8 cellular contexts compared by ENCODE assay signal in the genomic region with DNA sequence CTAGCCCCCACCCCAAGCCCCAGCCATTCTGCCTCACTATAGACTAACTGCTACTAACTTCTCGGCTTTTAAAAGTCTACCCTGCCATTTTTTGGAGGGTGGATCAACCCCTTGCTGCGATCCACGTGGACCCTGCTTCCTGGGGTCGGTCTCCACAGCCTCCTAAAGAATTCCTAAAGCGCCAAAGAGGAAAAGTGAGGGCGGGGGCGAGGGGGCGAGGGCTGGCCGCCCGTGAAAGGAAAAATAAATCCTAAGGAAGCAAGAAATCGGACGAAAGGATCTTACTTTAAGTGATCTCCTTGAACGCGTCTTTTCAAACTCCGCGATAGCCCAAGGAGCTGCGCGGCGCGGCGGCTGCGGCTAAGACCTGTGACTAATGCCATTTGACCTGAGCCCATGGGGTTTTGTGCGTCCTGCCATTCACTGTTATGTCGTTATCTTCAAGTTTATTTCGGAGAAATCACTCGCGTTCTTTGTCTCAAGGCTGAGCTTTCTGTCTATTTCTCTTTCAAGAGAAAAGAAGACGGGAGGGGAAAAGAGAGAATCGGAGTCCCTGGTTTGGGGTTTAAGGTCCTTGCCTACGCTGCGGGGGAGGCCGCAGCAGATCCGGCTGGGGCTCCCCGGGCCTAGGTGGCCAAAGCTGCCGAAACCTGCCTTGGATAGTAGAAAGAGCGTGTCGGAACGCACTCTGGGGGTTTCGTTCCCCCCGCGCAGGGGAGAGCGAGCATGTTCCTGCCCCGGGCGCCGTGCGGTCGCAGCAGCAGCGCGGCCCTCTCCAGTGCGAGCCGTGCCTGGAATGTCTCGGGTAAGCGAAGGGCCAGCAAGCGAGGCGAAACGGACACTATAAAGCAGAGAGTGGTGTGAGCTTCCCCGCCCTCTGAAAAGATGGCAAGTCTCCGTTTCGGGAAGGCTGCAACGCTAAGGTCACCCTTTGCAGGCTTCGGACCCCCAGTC. TPM values are rescaled to one million over a fixed set of nuclear protein-coding genes. Genes with fewer than 3 reads are reported as not detected.
DNase-seq lines count a peak whose midpoint lies in the region; ATAC-seq and TF ChIP-seq lines count a peak whose summit lies in the region.

No MANE protein-coding gene starts in this region.

- peaks cover 70% of the 10 kb centered on the region for H3K27me3 ChIP-seq in CD8-positive, alpha-beta memory T cell (ENCODE audit: insufficient read depth, low read length, poor library complexity, severe bottlenecking)
- peaks cover 87% of the 10 kb centered on the region for H3K27me3 ChIP-seq in neural progenitor cell

- H3K36me3 Mint-ChIP-seq in CD8-positive, alpha-beta memory T cell, result peaks cover 0 to 7% (median 0%) of the 10 kb centered on the region in 3 donors
- H3K36me3 Mint-ChIP-seq in endothelial cell (ENCODE audit: low read depth, unreplicated experiment) (peaks cover 7% of the 10 kb centered on the region), neural progenitor cell (peaks cover 4% of the 10 kb centered on the region)

- no peak for ATAC-seq in GM18873 (IDR thresholded peaks at IDR 0.05; ENCODE audit: low FRiP score, unreplicated experiment)

- CTCF ChIA-PET in CD8-positive, alpha-beta memory T cell (lab: Charles Lee), result no interaction called here
- CTCF ChIA-PET in RWPE1 (lab: Yijun Ruan, JAX), result no interaction called here

- peak overlapping the region in 3 of 8 donors; percentile 52 to 64 (median 55) for H3K27ac Mint-ChIP-seq in CD8-positive, alpha-beta memory T cell
- H3K27ac Mint-ChIP-seq in endothelial cell (ENCODE audit: unreplicated experiment) (no peak overlapping the region), neural progenitor cell (peak overlapping the region; percentile 25)

- peaks cover 16 to 18% (median 17%) of the 10 kb centered on the region in 3 donors for H3K4me1 Mint-ChIP-seq in CD8-positive, alpha-beta memory T cell
- peaks cover 32% of the 10 kb centered on the region for H3K4me1 Mint-ChIP-seq in endothelial cell (ENCODE audit: unreplicated experiment)
- peaks cover 76% of the 10 kb centered on the region for H3K4me1 Mint-ChIP-seq in neural progenitor cell

- peak overlapping the region; percentile 96 for H3K4me2 ChIP-seq in neural progenitor cell

- H4K20me1 ChIP-seq in neural progenitor cell (ENCODE audit: low read depth), result peaks cover 37% of the 10 kb centered on the region

- no peaks in the 10 kb centered on the region for H3K36me3 ChIP-seq in CD8-positive, alpha-beta memory T cell (ENCODE audit: insufficient read depth, low read length)
- H3K36me3 ChIP-seq in neural progenitor cell, result no peaks in the 10 kb centered on the region

- H3K9ac ChIP-seq in neural progenitor cell, result no peak overlapping the region

- peaks cover 77 to 90% of the 10 kb centered on the region in 2 donors for H3K27me3 Mint-ChIP-seq in CD8-positive, alpha-beta memory T cell
- H3K27me3 Mint-ChIP-seq in endothelial cell (ENCODE audit: unreplicated experiment) (peaks cover 48% of the 10 kb centered on the region), neural progenitor cell (ENCODE audit: insufficient read depth, low read depth) (peaks cover 80% of the 10 kb centered on the region)

- DNase-seq in CD8-positive, alpha-beta memory T cell, result no peak
- DNase-seq in NCI-H69 (lab: John Stamatoyannopoulos, UW), result peak; percentile 59
- DNase-seq in endothelial cell (ENCODE audit: low spot score), result peak; percentile 63
- peak; percentile 85 for DNase-seq in neural progenitor cell (ENCODE audit: low spot score)
- no peak for DNase-seq in NCI-H1417 treated with DMSO at 0.1 percent for 48 hours (lab: John Stamatoyannopoulos, UW)
- DNase-seq in NCI-H446 treated with DMSO at 0.1 percent for 48 hours (lab: John Stamatoyannopoulos, UW), result no peak
- DNase-seq in RWPE1 (ENCODE audit: low spot score), result no peak

- TF ChIP-seq CTCF in endothelial cell (IDR thresholded peaks at IDR 0.05; ENCODE audit: unreplicated experiment), result no peak
- no peak for TF ChIP-seq CTCF in neural progenitor cell (IDR thresholded peaks at IDR 0.05)
- TF ChIP-seq CTCF in RWPE1 (conservative IDR thresholded peaks at IDR 0.05; ENCODE audit: low read depth), result no peak

- POLR2A ChIA-PET in CD8-positive, alpha-beta memory T cell (lab: Charles Lee), result no interaction called here
- POLR2A ChIA-PET in RWPE1 (lab: Yijun Ruan, JAX; ENCODE audit: low non-redundant PET), result no interaction called here

- peak overlapping the region in 5 of 7 donors; percentile 58 to 81 (median 65) for H3K4me3 Mint-ChIP-seq in CD8-positive, alpha-beta memory T cell
- peak overlapping the region; percentile 73 for H3K4me3 Mint-ChIP-seq in endothelial cell (ENCODE audit: unreplicated experiment)
- peak overlapping the region; percentile 85 for H3K4me3 Mint-ChIP-seq in neural progenitor cell

- peak overlapping the region; percentile 39 for H3K4me3 ChIP-seq in CD8-positive, alpha-beta memory T cell (ENCODE audit: low read length)
- peak overlapping the region; percentile 65 for H3K4me3 ChIP-seq in neural progenitor cell

- H3K27ac ChIP-seq in CD8-positive, alpha-beta memory T cell (ENCODE audit: low read depth, low read length), result no peak overlapping the region
- H3K27ac ChIP-seq in neural progenitor cell (no peak overlapping the region), RWPE1 (no peak overlapping the region)

- no peaks in the 10 kb centered on the region for H3K9me3 ChIP-seq in CD8-positive, alpha-beta memory T cell (ENCODE audit: low read length)
- no peaks in the 10 kb centered on the region for H3K9me3 ChIP-seq in neural progenitor cell (ENCODE audit: low read depth)

- peaks cover 0 to 24% (median 16%) of the 10 kb centered on the region in 5 donors for H3K9me3 Mint-ChIP-seq in CD8-positive, alpha-beta memory T cell
- H3K9me3 Mint-ChIP-seq in endothelial cell (ENCODE audit: unreplicated experiment) (no peaks in the 10 kb centered on the region), neural progenitor cell (peaks cover 7% of the 10 kb centered on the region)

- no peaks in the 10 kb centered on the region for H3K79me2 ChIP-seq in neural progenitor cell (ENCODE audit: low read depth)

- H3F3A ChIP-seq in neural progenitor cell (ENCODE audit: low read depth), result peaks cover 82% of the 10 kb centered on the region

- H3K4me1 ChIP-seq in CD8-positive, alpha-beta memory T cell (ENCODE audit: insufficient read depth, low read length), result peaks cover 6% of the 10 kb centered on the region
- peaks cover 82% of the 10 kb centered on the region for H3K4me1 ChIP-seq in neural progenitor cell

- no peak overlapping the region for H2AFZ ChIP-seq in neural progenitor cell (replicated peaks)

RNA-seq across cellular contexts. Expression of a gene that starts 2.8 kb away (rescaled TPM):
- not detected for total RNA-seq in CD8-positive, alpha-beta memory T cell
- not detected for polyA plus RNA-seq in CD8-positive, alpha-beta memory T cell
- total RNA-seq in endothelial cell (ENCODE audit: unreplicated experiment) (not detected), neural progenitor cell (ENCODE audit: low replicate concordance) (0.43 and 5.3 TPM in 2 replicates)

Comparison
In these comparisons a context has a peak if more than half of its experiments do, and no peak if none do; other contexts are left out.
1. DNase-seq: peak in NCI-H69 (single experiment), endothelial cell (single experiment) and neural progenitor cell (single experiment); none in CD8-positive, alpha-beta memory T cell (0 of 5), NCI-H1417 treated with DMSO at 0.1 percent for 48 hours (single experiment), NCI-H446 treated with DMSO at 0.1 percent for 48 hours (single experiment) and RWPE1 (single experiment).
2. Peak in every context shown above with its lines, with median percentiles within 50 percentile points of each other: H3K4me3 Mint-ChIP-seq.